Comparison of ENCODE assay signal across 1 cellular context in genomic region chr13:20525601-20526544, GRCh38.
TF ChIP-seq lines count a peak whose summit lies in the region.

A gene with protein sequence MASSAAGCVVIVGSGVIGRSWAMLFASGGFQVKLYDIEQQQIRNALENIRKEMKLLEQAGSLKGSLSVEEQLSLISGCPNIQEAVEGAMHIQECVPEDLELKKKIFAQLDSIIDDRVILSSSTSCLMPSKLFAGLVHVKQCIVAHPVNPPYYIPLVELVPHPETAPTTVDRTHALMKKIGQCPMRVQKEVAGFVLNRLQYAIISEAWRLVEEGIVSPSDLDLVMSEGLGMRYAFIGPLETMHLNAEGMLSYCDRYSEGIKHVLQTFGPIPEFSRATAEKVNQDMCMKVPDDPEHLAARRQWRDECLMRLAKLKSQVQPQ (minus strand): TSS chr13:20525857. CDS start chr13:20525794, 63 bp downstream.

TF ChIP-seq in HepG2, 621 proteins besides CTCF, POLR2A, EP300 and RAD21 (continued from another document and continues in another):
- TF ChIP-seq, protein P1, sequence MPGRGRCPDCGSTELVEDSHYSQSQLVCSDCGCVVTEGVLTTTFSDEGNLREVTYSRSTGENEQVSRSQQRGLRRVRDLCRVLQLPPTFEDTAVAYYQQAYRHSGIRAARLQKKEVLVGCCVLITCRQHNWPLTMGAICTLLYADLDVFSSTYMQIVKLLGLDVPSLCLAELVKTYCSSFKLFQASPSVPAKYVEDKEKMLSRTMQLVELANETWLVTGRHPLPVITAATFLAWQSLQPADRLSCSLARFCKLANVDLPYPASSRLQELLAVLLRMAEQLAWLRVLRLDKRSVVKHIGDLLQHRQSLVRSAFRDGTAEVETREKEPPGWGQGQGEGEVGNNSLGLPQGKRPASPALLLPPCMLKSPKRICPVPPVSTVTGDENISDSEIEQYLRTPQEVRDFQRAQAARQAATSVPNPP (CRISPR knock-in tag; IDR thresholded peaks at IDR 0.05), result no peak
- TF ChIP-seq GABPA (IDR thresholded peaks at IDR 0.05; ENCODE audit: low read depth, low read length) (no peak), GABPA (CRISPR knock-in tag; IDR thresholded peaks at IDR 0.05; ENCODE audit: low read depth) (no peak; the same call in 1 of the 2 replicates), SOX6 (IDR thresholded peaks at IDR 0.05) (no peak), SOX6 (CRISPR knock-in tag; IDR thresholded peaks at IDR 0.05) (0 out of 2 replicates have a peak, but pooled peaks have one; percentile 5), TFAP4 (IDR thresholded peaks at IDR 0.05; ENCODE audit: borderline replicate concordance, low read depth) (peak; percentile 20; the same call in 1 of the 2 replicates), SALL1 (CRISPR knock-in tag; IDR thresholded peaks at IDR 0.05) (peak; percentile 48), ARNTL (CRISPR knock-in tag; IDR thresholded peaks at IDR 0.05) (no peak; the same call in 1 of the 2 replicates), DNMT3B (CRISPR knock-in tag; conservative IDR thresholded peaks at IDR 0.05) (0 out of 2 replicates have a peak, but pooled peaks have one; percentile 76), ZNF841 (CRISPR knock-in tag; IDR thresholded peaks at IDR 0.05; ENCODE audit: borderline replicate concordance) (no peak), BATF2 (CRISPR knock-in tag; IDR thresholded peaks at IDR 0.05) (no peak), FOXJ3 (CRISPR knock-in tag; IDR thresholded peaks at IDR 0.05; ENCODE audit: borderline replicate concordance) (peak; percentile 51; the same call in 1 of the 2 replicates), ZNF143 (CRISPR knock-in tag; IDR thresholded peaks at IDR 0.05) (no peak), ZFYVE20 (CRISPR knock-in tag; IDR thresholded peaks at IDR 0.05; ENCODE audit: borderline replicate concordance, low read depth) (no peak), THAP11 (CRISPR knock-in tag; IDR thresholded peaks at IDR 0.05) (no peak), SMC3 (IDR thresholded peaks at IDR 0.05; ENCODE audit: low read length) (no peak), TBL1XR1 (IDR thresholded peaks at IDR 0.05; ENCODE audit: borderline replicate concordance, low read length, partially characterized antibody) (no peak), GATAD2A (CRISPR knock-in tag; IDR thresholded peaks at IDR 0.05) (peak; percentile 54; the same call in 1 of the 2 replicates), AKNA (CRISPR knock-in tag; IDR thresholded peaks at IDR 0.05; ENCODE audit: borderline replicate concordance) (peak; percentile 47; the same call in 1 of the 2 replicates), FOXA1 (IDR thresholded peaks at IDR 0.05) (no peak), FOXA1 (CRISPR knock-in tag; IDR thresholded peaks at IDR 0.05) (no peak), DDIT3 (CRISPR knock-in tag; IDR thresholded peaks at IDR 0.05) (no peak), ZNF160 (CRISPR knock-in tag; IDR thresholded peaks at IDR 0.05) (no peak), EEA1 (CRISPR knock-in tag; IDR thresholded peaks at IDR 0.05; ENCODE audit: borderline replicate concordance) (peak; percentile 77; the same call in 1 of the 2 replicates), DZIP1 (CRISPR knock-in tag; IDR thresholded peaks at IDR 0.05) (no peak), ZNF607 (CRISPR knock-in tag; IDR thresholded peaks at IDR 0.05; ENCODE audit: borderline replicate concordance) (no peak), NFKBIZ (CRISPR knock-in tag; IDR thresholded peaks at IDR 0.05) (no peak), ZFP36L1 (CRISPR knock-in tag; IDR thresholded peaks at IDR 0.05) (0 out of 2 replicates have a peak, but pooled peaks have one; percentile 7), ZNF446 (CRISPR knock-in tag; IDR thresholded peaks at IDR 0.05) (peak; percentile 87; the same call in 1 of the 2 replicates), ZBTB1 (CRISPR knock-in tag; IDR thresholded peaks at IDR 0.05; ENCODE audit: borderline replicate concordance) (no peak), ZFY (CRISPR knock-in tag; IDR thresholded peaks at IDR 0.05) (peak; percentile 85), ZEB1 (IDR thresholded peaks at IDR 0.05; ENCODE audit: insufficient replicate concordance, low read depth) (no peak), TCF7L2 (IDR thresholded peaks at IDR 0.05; ENCODE audit: low read depth, low read length) (no peak), BCL3 (CRISPR knock-in tag; IDR thresholded peaks at IDR 0.05) (no peak), MAFF (IDR thresholded peaks at IDR 0.05; ENCODE audit: low read depth, low read length) (no peak), ZNF605 (CRISPR knock-in tag; IDR thresholded peaks at IDR 0.05) (no peak), PHF20 (CRISPR knock-in tag; IDR thresholded peaks at IDR 0.05) (no peak; the same call in 1 of the 2 replicates)
- TF ChIP-seq, protein P2, sequence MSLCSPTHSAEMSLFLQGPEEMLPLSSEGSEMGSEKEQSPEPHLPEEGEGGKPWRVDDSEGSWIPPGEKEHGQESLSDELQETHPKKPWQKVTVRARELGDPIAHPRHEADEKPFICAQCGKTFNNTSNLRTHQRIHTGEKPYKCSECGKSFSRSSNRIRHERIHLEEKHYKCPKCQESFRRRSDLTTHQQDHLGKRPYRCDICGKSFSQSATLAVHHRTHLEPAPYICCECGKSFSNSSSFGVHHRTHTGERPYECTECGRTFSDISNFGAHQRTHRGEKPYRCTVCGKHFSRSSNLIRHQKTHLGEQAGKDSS (CRISPR knock-in tag; IDR thresholded peaks at IDR 0.05; ENCODE audit: borderline replicate concordance, low read depth), result peak; percentile 79; the same call in 1 of the 2 replicates
- TF ChIP-seq, protein P3, sequence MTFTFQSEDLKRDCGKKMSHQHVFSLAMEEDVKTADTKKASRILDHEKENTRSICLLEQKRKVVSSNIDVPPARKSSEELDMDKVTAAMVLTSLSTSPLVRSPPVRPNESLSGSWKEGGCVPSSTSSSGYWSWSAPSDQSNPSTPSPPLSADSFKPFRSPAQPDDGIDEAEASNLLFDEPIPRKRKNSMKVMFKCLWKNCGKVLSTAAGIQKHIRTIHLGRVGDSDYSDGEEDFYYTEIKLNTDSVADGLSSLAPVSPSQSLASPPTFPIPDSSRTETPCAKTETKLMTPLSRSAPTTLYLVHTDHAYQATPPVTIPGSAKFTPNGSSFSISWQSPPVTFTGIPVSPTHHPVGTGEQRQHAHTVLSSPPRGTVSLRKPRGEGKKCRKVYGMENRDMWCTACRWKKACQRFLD (CRISPR knock-in tag; IDR thresholded peaks at IDR 0.05; ENCODE audit: borderline replicate concordance), result 0 out of 2 replicates have a peak, but pooled peaks have one; percentile 20
- TF ChIP-seq, protein P4, sequence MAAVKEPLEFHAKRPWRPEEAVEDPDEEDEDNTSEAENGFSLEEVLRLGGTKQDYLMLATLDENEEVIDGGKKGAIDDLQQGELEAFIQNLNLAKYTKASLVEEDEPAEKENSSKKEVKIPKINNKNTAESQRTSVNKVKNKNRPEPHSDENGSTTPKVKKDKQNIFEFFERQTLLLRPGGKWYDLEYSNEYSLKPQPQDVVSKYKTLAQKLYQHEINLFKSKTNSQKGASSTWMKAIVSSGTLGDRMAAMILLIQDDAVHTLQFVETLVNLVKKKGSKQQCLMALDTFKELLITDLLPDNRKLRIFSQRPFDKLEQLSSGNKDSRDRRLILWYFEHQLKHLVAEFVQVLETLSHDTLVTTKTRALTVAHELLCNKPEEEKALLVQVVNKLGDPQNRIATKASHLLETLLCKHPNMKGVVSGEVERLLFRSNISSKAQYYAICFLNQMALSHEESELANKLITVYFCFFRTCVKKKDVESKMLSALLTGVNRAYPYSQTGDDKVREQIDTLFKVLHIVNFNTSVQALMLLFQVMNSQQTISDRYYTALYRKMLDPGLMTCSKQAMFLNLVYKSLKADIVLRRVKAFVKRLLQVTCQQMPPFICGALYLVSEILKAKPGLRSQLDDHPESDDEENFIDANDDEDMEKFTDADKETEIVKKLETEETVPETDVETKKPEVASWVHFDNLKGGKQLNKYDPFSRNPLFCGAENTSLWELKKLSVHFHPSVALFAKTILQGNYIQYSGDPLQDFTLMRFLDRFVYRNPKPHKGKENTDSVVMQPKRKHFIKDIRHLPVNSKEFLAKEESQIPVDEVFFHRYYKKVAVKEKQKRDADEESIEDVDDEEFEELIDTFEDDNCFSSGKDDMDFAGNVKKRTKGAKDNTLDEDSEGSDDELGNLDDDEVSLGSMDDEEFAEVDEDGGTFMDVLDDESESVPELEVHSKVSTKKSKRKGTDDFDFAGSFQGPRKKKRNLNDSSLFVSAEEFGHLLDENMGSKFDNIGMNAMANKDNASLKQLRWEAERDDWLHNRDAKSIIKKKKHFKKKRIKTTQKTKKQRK (IDR thresholded peaks at IDR 0.05; ENCODE audit: low read length), result no peak
